Comparison of ENCODE assay signal across 12 cellular contexts in genomic region chr11:74020537-74020936, GRCh38. TPM values are rescaled to one million over a fixed set of nuclear protein-coding genes. Genes with fewer than 3 reads are reported as not detected.
A peak's percentile ranks its signal among the peaks of the same experiment; 100 is the strongest.
DNase-seq lines count a peak whose midpoint lies in the region; ATAC-seq and TF ChIP-seq lines count a peak whose summit lies in the region.
"Had no signal": no experiment of that assay in that cellular context is flagged by ENCODE, and none has a peak within 500 bp of the region (broad histone marks: within the 10 kb centered on the region; RNA-seq: fewer than 3 reads in every experiment).

No MANE protein-coding gene starts in this region.

- H3K4me1 ChIP-seq in subcutaneous abdominal adipose tissue (ENCODE audit: control insufficient read depth in 5 of 5, insufficient read depth in 5 of 5, low read length in 5 of 5), result peaks cover 15 to 77% (median 47%) of the 10 kb centered on the region in 5 donors

- DNase-seq in activated B cell treated with CpG ODN at 0.5 μM for 24 hours (no peak), NCI-H2107 (lab: John Stamatoyannopoulos, UW) (no peak), anterior cingulate cortex (lab: John Stamatoyannopoulos, UW) (no peak)
- no peak for DNase-seq in activated T-cell treated with anti-CD3 and anti-CD28 coated beads, Interleukin-2, amount 50 U/mL, for 1 hour
- DNase-seq: DMS79 treated with DMSO at 0.1 percent for 48 hours, kidney had no signal

- no peak overlapping the region for H3K4me3 Mint-ChIP-seq in activated B cell treated with CpG ODN at 0.5 μM for 24 hours
- H3K4me3 Mint-ChIP-seq: activated CD8-positive, alpha-beta T cell treated with anti-CD3 and anti-CD28 coated beads for 36 hours had no signal

- TF ChIP-seq CTCF in activated B cell treated with CpG ODN at 0.5 μM for 24 hours (IDR thresholded peaks at IDR 0.05), result no peak

- no peaks in the 10 kb centered on the region for H3K9me3 Mint-ChIP-seq in activated B cell treated with CpG ODN at 0.5 μM for 24 hours
- H3K9me3 Mint-ChIP-seq: activated CD8-positive, alpha-beta T cell treated with anti-CD3 and anti-CD28 coated beads for 36 hours had no signal

- no peak overlapping the region for H3K27ac Mint-ChIP-seq in activated B cell treated with CpG ODN at 0.5 μM for 24 hours
- H3K27ac Mint-ChIP-seq: activated CD8-positive, alpha-beta T cell treated with anti-CD3 and anti-CD28 coated beads for 36 hours; progenitor cell of endocrine pancreas had no signal

- no peaks in the 10 kb centered on the region for H3K9me3 ChIP-seq in subcutaneous abdominal adipose tissue (ENCODE audit: control insufficient read depth in 5 of 5, low read length in 5 of 5)

- POLR2A ChIA-PET in activated B cell treated with CpG ODN at 0.5 μM for 24 hours (lab: Charles Lee), result interaction anchor here (0.8 to 4.0 kb wide), 7 partner anchors 9 to 51 kb away, joined by 3 to 67 read pairs (median 4); partner anchors contain the start of gene UCP2

- H3K36me3 ChIP-seq in subcutaneous abdominal adipose tissue (ENCODE audit: control insufficient read depth in 5 of 5, insufficient read depth in 5 of 5, low read length in 5 of 5), result peaks cover 0 to 7% (median 3%) of the 10 kb centered on the region in 5 donors

- ATAC-seq in GM19452 (IDR thresholded peaks at IDR 0.05; ENCODE audit: unreplicated experiment), result peak; percentile 71
- peak; percentile 50 for ATAC-seq in HG03108 (IDR thresholded peaks at IDR 0.05; ENCODE audit: unreplicated experiment)
- ATAC-seq in activated B cell treated with CpG ODN at 0.5 μM for 24 hours (ENCODE audit: low read depth), result peak; percentile 89

- H3K9ac ChIP-seq in subcutaneous abdominal adipose tissue (ENCODE audit: low read length in 5 of 5), result no peak overlapping the region

- H3K27ac ChIP-seq in subcutaneous abdominal adipose tissue (ENCODE audit: low read depth, low read length), result peak overlapping the region; percentile 99
- H3K27ac ChIP-seq: SK-N-MC had no signal

- no peak overlapping the region for H3K4me3 ChIP-seq in subcutaneous abdominal adipose tissue (ENCODE audit: low read depth in 1 of 5, low read length in 5 of 5)
- H3K4me3 ChIP-seq: SK-N-MC had no signal

- peaks cover 23% of the 10 kb centered on the region for H3K4me1 Mint-ChIP-seq in activated B cell treated with CpG ODN at 0.5 μM for 24 hours

- H3K27me3 ChIP-seq in subcutaneous abdominal adipose tissue (ENCODE audit: control insufficient read depth in 5 of 5, insufficient read depth in 4 of 5, low read length in 5 of 5), result no peaks in the 10 kb centered on the region

- CTCF ChIA-PET in activated B cell treated with CpG ODN at 0.5 μM for 24 hours (lab: Charles Lee), result no interaction called here

- intact Hi-C loops in activated B cell treated with CpG ODN at 0.5 μM for 24 hours (cut with micrococcal nuclease), result loop anchor here (1.0 to 2.0 kb wide), 4 partner anchors 9 to 48 kb away; partner anchors contain the start of gene UCP2

- H3K36me3 Mint-ChIP-seq in activated B cell treated with CpG ODN at 0.5 μM for 24 hours (ENCODE audit: low read depth), result peaks cover 26% of the 10 kb centered on the region

- no peaks in the 10 kb centered on the region for H3K27me3 Mint-ChIP-seq in activated B cell treated with CpG ODN at 0.5 μM for 24 hours
- H3K27me3 Mint-ChIP-seq: activated CD8-positive, alpha-beta T cell treated with anti-CD3 and anti-CD28 coated beads for 36 hours; progenitor cell of endocrine pancreas had no signal

RNA-seq across cellular contexts. Expression of gene UCP3, which starts 11.7 kb away (rescaled TPM):
- total RNA-seq in activated B cell treated with CpG ODN at 0.5 μM for 24 hours, result 4.4 and 5.7 TPM in 2 replicates

RNA-seq across cellular contexts. Expression of gene UCP2, which starts 37.9 kb away (rescaled TPM):
- 424 and 458 TPM in 2 replicates for total RNA-seq in activated B cell treated with CpG ODN at 0.5 μM for 24 hours
